In the genomic region with DNA sequence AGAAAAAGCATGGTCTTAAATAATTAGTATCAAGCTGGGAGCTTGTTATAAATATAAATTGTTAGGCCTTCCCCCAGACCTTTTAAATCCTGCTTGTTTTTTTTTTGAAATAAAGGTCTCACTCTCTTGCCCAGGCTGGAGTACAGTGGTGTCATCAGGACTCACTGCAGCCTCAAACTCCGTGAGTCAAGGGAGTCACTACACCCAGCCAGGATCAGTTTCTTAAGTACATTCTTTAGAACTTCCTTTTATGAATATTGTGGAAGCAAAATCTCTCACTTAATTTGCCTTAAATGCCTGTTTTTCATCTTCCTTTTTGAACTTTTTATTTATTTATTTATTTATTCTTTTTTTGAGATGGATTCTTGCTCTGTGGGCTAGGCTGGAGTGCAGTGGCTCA, we compare ENCODE assay signal across 26 cellular contexts.
"Had no signal": no experiment of that assay in that cellular context is flagged by ENCODE, and none has a peak within 500 bp of the region (broad histone marks: within the 10 kb centered on the region; RNA-seq: fewer than 3 reads in every experiment).

No MANE protein-coding gene starts in this region.

- H3K27ac ChIP-seq: coronary artery, epithelial cell of prostate, gastrocnemius medialis, ovary, psoas muscle, sigmoid colon, stomach, tibial artery had no signal

- H3K27me3 Mint-ChIP-seq: naive B cell, type B pancreatic cell had no signal

- H3K9me3 ChIP-seq: gastrocnemius medialis, ovary, psoas muscle, tibial artery had no signal

- H3K27ac Mint-ChIP-seq: endodermal cell; mesothelial cell of epicardium; stimulated activated effector memory CD8-positive, alpha-beta T cell treated with anti-CD3 and anti-CD28 coated beads, Interleukin-12 subunit alpha, Interleukin-12 subunit beta, amount 100 ng/mL, for 72 hours; type B pancreatic cell had no signal

- H3K4me1 ChIP-seq: gastrocnemius medialis, psoas muscle, sigmoid colon, stomach, tibial artery had no signal

- H3K4me3 Mint-ChIP-seq: endodermal cell; mesothelial cell of epicardium; stimulated activated effector memory CD8-positive, alpha-beta T cell treated with anti-CD3 and anti-CD28 coated beads, Interleukin-12 subunit alpha, Interleukin-12 subunit beta, amount 100 ng/mL, for 72 hours; type B pancreatic cell had no signal

- H3K27me3 ChIP-seq: gastrocnemius medialis, ovary, sigmoid colon, stomach, tibial artery had no signal

- DNase-seq: endodermal cell; foreskin fibroblast; gastrocnemius medialis; head of caudate nucleus; kidney; mesenchymal stem cell; mucosa of descending colon; naive B cell; occipital lobe; ovary; posterior cingulate gyrus; psoas muscle; right cardiac atrium; sigmoid colon; stimulated activated CD4-positive, alpha-beta T cell treated with anti-CD3 and anti-CD28 coated beads, Interleukin-2, amount 100 ng/mL, for 24 hours; stimulated activated CD4-positive, alpha-beta T cell treated with anti-CD3 and anti-CD28 coated beads, Interleukin-4, amount 100 ng/mL, for 24 hours; stimulated activated naive CD4-positive, alpha-beta T cell treated with Interleukin-2 at 50 U/mL for 16 hours; stomach; tibial artery had no signal

- H3K9me3 Mint-ChIP-seq: type B pancreatic cell had no signal

- H3K4me1 Mint-ChIP-seq: endodermal cell, mesothelial cell of epicardium had no signal

- H3K4me3 ChIP-seq: coronary artery, gastrocnemius medialis, mucosa of descending colon, ovary, psoas muscle, sigmoid colon, stomach, tibial artery had no signal

- H3K36me3 ChIP-seq: gastrocnemius medialis, ovary, sigmoid colon, stomach, tibial artery had no signal

- ATAC-seq: esophagus mucosa; gastrocnemius medialis; left lobe of liver; mucosa of descending colon; psoas muscle; right cardiac atrium; stimulated activated effector memory CD8-positive, alpha-beta T cell treated with anti-CD3 and anti-CD28 coated beads, Interleukin-12 subunit alpha, Interleukin-12 subunit beta, amount 100 ng/mL, for 72 hours had no signal

- H3K36me3 Mint-ChIP-seq: type B pancreatic cell had no signal
